Comparison of ENCODE assay signal across 1 cellular context in the genomic region with DNA sequence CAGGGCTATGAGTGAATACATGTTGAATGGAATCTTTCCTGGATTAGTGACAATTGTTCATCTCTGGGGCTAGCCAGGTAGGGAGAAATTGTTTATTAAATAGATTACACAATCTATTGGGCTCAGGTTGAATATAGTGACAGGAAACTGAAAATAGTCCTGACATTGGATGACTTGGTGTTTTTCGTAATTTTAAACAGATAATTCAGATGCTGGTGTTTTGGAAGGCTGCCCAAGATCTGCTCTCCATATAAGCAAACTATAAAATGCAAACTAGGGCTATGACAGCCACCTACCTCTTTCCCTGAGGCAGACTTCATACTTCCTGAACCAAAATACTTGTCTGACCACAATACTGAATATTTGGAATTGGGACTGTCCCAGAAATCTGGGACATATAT.
TF ChIP-seq lines count a peak whose summit lies in the region.

No MANE protein-coding gene starts in this region.

TF ChIP-seq in A549, 52 proteins besides CTCF, POLR2A, EP300 and RAD21 (continued from another document):
- TF ChIP-seq RNF2 (IDR thresholded peaks at IDR 0.05; ENCODE audit: borderline replicate concordance, low read depth) (no peak), KDM1A (IDR thresholded peaks at IDR 0.05; ENCODE audit: low read depth) (no peak), FOXS1 (CRISPR knock-in tag; IDR thresholded peaks at IDR 0.05) (no peak), ESRRA (IDR thresholded peaks at IDR 0.05; ENCODE audit: borderline replicate concordance, low read length) (no peak)
